Comparison of ENCODE assay signal across 1 cellular context in genomic region chr2:111378348-111378747, GRCh38.
A peak's percentile ranks its signal among the peaks of the same experiment; 100 is the strongest.
TF ChIP-seq lines count a peak whose summit lies in the region.

No MANE protein-coding gene starts in this region.

TF ChIP-seq in K562, 482 proteins besides CTCF, POLR2A, EP300 and RAD21:
- peak; percentile 82 for TF ChIP-seq HMBOX1 (IDR thresholded peaks at IDR 0.05)
